ENCODE assay signal across 7 cellular contexts in genomic region chr15:77967291-77967615, GRCh38.
A peak's percentile ranks its signal among the peaks of the same experiment; 100 is the strongest.
DNase-seq lines count a peak whose midpoint lies in the region; ATAC-seq and TF ChIP-seq lines count a peak whose summit lies in the region.
"Not testable (repeated sequence)": the region's sequence is repeated elsewhere in the genome, so short reads cannot be mapped to it uniquely, and the experiment has no call there.

No MANE protein-coding gene starts in this region.

- not testable (repeated sequence) for BruUV-seq in HCT116 (replicated peaks; lab: Mats Ljungman, UMichigan)

- H3K27ac ChIP-seq in HCT116 (ENCODE audit: low read depth, low read length); endodermal cell (ENCODE audit: low read depth, low read length); upper lobe of right lung: not testable (repeated sequence)
- H3K27ac ChIP-seq in RWPE1: peak overlapping the region; percentile 25; the same call in 1 of the 2 replicates

- H3K4me2 ChIP-seq in HCT116 (ENCODE audit: low read length): not testable (repeated sequence)

- TF ChIP-seq RAD21 in HCT116 (IDR thresholded peaks at IDR 0.05; ENCODE audit: low read depth): not testable (repeated sequence)

- POLR2A ChIA-PET in HCT116 (lab: Charles Lee); RWPE1 (lab: Yijun Ruan, JAX; ENCODE audit: low non-redundant PET); WTC11 (lab: Charles Lee): not testable (repeated sequence)

- H3K36me3 ChIP-seq in HCT116 (ENCODE audit: control insufficient read depth in 1 of 2, insufficient read depth in 2 of 2, low read length in 2 of 2); endodermal cell (ENCODE audit: control insufficient read depth, insufficient read depth, low read length); upper lobe of right lung: not testable (repeated sequence)

- intact Hi-C loops in HCT116 (cut with micrococcal nuclease): loop anchor here (1.0 kb wide), 2 partner anchors 141 to 228 kb away; no protein-coding TSS in a partner anchor
- intact Hi-C loops in upper lobe of right lung (cut with DNase I): loop anchor here (5.0 to 10.0 kb wide), 2 partner anchors 140 to 278 kb away; no protein-coding TSS in a partner anchor

- RAD21 ChIA-PET in HCT116 (lab: Charles Lee; ENCODE audit: low non-redundant PET in 1 of 2, low total read pairs in 2 of 2, uncharacterized antibody in 2 of 2, unreplicated experiment in 2 of 2): not testable (repeated sequence)

- not testable (repeated sequence) for ATAC-seq in HCT116, upper lobe of right lung
- peak; percentile 37; the same call in 1 of the 3 replicates for ATAC-seq in SK-N-SH treated with all-trans-retinoic acid at 6 μM for 48 hours
- peak; percentile 22; the same call in 1 of the 2 replicates for ATAC-seq in WTC11

- H3K9me3 Mint-ChIP-seq in WTC11 (peaks cover 25% of the 10 kb centered on the region), endodermal cell (peaks cover 12% of the 10 kb centered on the region)

- not testable (repeated sequence) for H3K79me2 ChIP-seq in HCT116 (ENCODE audit: insufficient read depth, low read length)

- not testable (repeated sequence) for H3K9me2 ChIP-seq in HCT116 (ENCODE audit: insufficient read depth)

- not testable (repeated sequence) for TF ChIP-seq POLR2A in HCT116 (IDR thresholded peaks at IDR 0.05; ENCODE audit: borderline replicate concordance, extremely low read depth, insufficient read depth, insufficient read length)

- peak; percentile 39 for DNase-seq in DMS53 (lab: John Stamatoyannopoulos, UW)
- DNase-seq in HCT116 (ENCODE audit: low read depth, low spot score); RWPE1 (ENCODE audit: low spot score); WTC11 (ENCODE audit: low spot score): not testable (repeated sequence)
- peak; percentile 44 for DNase-seq in endodermal cell
- DNase-seq in upper lobe of right lung: peak; percentile 32

- H3K36me3 Mint-ChIP-seq in WTC11; endodermal cell (ENCODE audit: low read depth): not testable (repeated sequence)

- not testable (repeated sequence) for H3K4me3 Mint-ChIP-seq in WTC11, endodermal cell

- not testable (repeated sequence) for H3K27ac Mint-ChIP-seq in WTC11, endodermal cell

- not testable (repeated sequence) for H3K9me3 ChIP-seq in HCT116 (ENCODE audit: control insufficient read depth in 1 of 2, insufficient read depth in 1 of 2, low read depth in 1 of 2, low read length in 2 of 2); upper lobe of right lung
- peaks cover 14% of the 10 kb centered on the region for H3K9me3 ChIP-seq in endodermal cell (ENCODE audit: control insufficient read depth, low read length)

- TF ChIP-seq CTCF in HCT116 (IDR thresholded peaks at IDR 0.05 in 2 of 3, conservative IDR thresholded peaks at IDR 0.05 in 1 of 3; ENCODE audit: borderline replicate concordance in 1 of 3, insufficient read depth in 1 of 3, low read depth in 2 of 3, low read length in 2 of 3); RWPE1 (conservative IDR thresholded peaks at IDR 0.05; ENCODE audit: low read depth); WTC11 (IDR thresholded peaks at IDR 0.05); endodermal cell (conservative IDR thresholded peaks at IDR 0.05); upper lobe of right lung (IDR thresholded peaks at IDR 0.05): not testable (repeated sequence)

- H3K4me3 ChIP-seq in HCT116 (replicated peaks in 1 of 2; ENCODE audit: low read depth in 1 of 2, low read length in 2 of 2); endodermal cell (ENCODE audit: low read length); upper lobe of right lung: not testable (repeated sequence)

- 70 to 84% methylated on average over 3 to 5 of the region's 5 CpGs for WGBS in endodermal cell (ENCODE audit: insufficient coverage in 1 of 2, insufficient read length in 1 of 2), 2 experiments

- H3K4me1 ChIP-seq in HCT116 (ENCODE audit: control insufficient read depth in 1 of 2, insufficient read depth in 2 of 2, low read length in 2 of 2); endodermal cell (ENCODE audit: control insufficient read depth, insufficient read depth, low read length); upper lobe of right lung: not testable (repeated sequence)

- peak overlapping the region; percentile 80 for H2AFZ ChIP-seq in HCT116 (ENCODE audit: low read depth, low read length, poor library complexity, severe bottlenecking)

- not testable (repeated sequence) for H3K9ac ChIP-seq in HCT116 (ENCODE audit: low read length); endodermal cell (ENCODE audit: extremely low read depth, low read length, poor library complexity, severe bottlenecking)

- not testable (repeated sequence) for H3K4me1 Mint-ChIP-seq in WTC11
- H3K4me1 Mint-ChIP-seq in endodermal cell: peaks cover 17% of the 10 kb centered on the region

- H4K20me1 ChIP-seq in HCT116 (ENCODE audit: insufficient read depth): not testable (repeated sequence)

- CTCF ChIA-PET in HCT116 (lab: Charles Lee) (interaction anchor here (0.7 to 2.5 kb wide), 4 partner anchors 8 to 146 kb away, joined by 3 to 19 read pairs (median 4); no protein-coding TSS in a partner anchor), RWPE1 (lab: Yijun Ruan, JAX) (interaction anchor here (0.9 to 3.1 kb wide), 5 partner anchors 93 to 274 kb away, joined by 3 to 43 read pairs (median 5); partner anchors contain the start of gene CIB2), WTC11 (lab: Charles Lee) (interaction anchor here (0.6 to 3.6 kb wide), 4 partner anchors 29 to 251 kb away, joined by 3 to 15 read pairs (median 6); no protein-coding TSS in a partner anchor)

- H3K27me3 Mint-ChIP-seq in WTC11 (ENCODE audit: low read depth); endodermal cell (ENCODE audit: insufficient read depth): not testable (repeated sequence)

- H3K27me3 ChIP-seq in HCT116 (ENCODE audit: insufficient read depth, low read length); endodermal cell (ENCODE audit: control insufficient read depth, insufficient read depth, low read length, poor library complexity, severe bottlenecking); upper lobe of right lung: not testable (repeated sequence)
